Comparison of ENCODE assay signal across 1 cellular context in the genomic region with DNA sequence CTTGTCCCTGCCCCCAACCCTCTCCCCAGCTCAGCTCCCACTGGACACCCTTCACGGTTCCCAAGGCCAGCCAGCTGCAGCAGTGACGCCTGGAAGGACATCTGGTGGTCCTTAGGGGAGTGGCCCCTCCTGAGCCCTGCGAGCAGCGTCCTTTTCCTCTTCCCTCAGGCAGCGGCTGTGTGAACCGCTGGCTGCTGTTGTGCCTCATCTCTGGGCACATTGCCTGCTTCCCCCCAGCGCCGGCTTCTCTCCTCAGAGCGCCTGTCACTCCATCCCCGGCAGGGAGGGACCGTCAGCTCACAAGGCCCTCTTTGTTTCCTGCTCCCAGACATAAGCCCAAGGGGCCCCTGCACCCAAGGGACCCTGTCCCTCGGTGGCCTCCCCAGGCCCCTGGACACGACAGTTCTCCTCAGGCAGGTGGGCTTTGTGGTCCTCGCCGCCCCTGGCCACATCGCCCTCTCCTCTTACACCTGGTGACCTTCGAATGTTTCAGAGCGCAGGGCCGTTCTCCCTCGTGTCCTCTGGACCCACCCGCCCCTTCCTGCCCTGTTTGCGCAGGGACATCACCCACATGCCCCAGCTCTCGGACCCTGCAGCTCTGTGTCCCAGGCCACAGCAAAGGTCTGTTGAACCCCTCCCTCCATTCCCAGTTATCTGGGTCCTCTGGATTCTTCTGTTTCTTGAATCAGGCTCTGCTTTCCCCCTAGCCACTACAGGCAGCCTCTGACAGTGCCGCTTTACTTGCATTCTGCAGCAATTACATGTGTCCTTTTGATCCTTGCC.
TF ChIP-seq lines count a peak whose summit lies in the region.

No MANE protein-coding gene starts in this region.

TF ChIP-seq in HepG2, 621 proteins besides CTCF, POLR2A, EP300 and RAD21 (continued from another document and continues in another):
- TF ChIP-seq, protein P1, sequence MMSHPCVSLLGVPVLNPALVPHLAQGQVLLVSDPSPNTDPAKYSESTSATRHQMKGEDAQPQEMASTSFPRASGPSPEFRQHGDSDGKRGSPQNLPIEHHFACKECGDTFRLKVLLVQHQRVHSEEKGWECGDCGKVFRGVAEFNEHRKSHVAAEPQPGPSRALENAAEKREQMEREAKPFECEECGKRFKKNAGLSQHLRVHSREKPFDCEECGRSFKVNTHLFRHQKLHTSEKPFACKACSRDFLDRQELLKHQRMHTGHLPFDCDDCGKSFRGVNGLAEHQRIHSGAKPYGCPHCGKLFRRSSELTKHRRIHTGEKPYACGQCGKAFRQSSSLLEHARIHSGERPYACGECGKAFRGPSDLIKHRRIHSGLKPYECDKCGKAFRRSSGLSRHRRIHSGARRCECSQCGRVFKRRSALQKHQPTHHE (CRISPR knock-in tag; IDR thresholded peaks at IDR 0.05; ENCODE audit: borderline replicate concordance): no peak
- TF ChIP-seq KDM6A (CRISPR knock-in tag; IDR thresholded peaks at IDR 0.05; ENCODE audit: low read depth) (no peak; the same call in 1 of the 2 replicates), NR2F2 (IDR thresholded peaks at IDR 0.05; ENCODE audit: borderline replicate concordance, low read depth) (no peak; the same call in 1 of the 2 replicates), TBL1XR1 (IDR thresholded peaks at IDR 0.05; ENCODE audit: borderline replicate concordance, low read length, partially characterized antibody) (no peak), SIN3B (IDR thresholded peaks at IDR 0.05; ENCODE audit: low read length) (no peak), ZNF33A (CRISPR knock-in tag; IDR thresholded peaks at IDR 0.05; ENCODE audit: borderline replicate concordance) (no peak), PAF1 (CRISPR knock-in tag; IDR thresholded peaks at IDR 0.05) (no peak; the same call in 1 of the 2 replicates), MYC (CRISPR knock-in tag; IDR thresholded peaks at IDR 0.05; ENCODE audit: borderline replicate concordance) (peak; percentile 80), ZNF891 (CRISPR knock-in tag; IDR thresholded peaks at IDR 0.05) (peak; percentile 71), ZNF296 (CRISPR knock-in tag; conservative IDR thresholded peaks at IDR 0.05) (peak; percentile 98), ZNF335 (CRISPR knock-in tag; IDR thresholded peaks at IDR 0.05) (no peak), MTF2 (CRISPR knock-in tag; IDR thresholded peaks at IDR 0.05; ENCODE audit: borderline replicate concordance) (0 out of 2 replicates have a peak, but pooled peaks have one; percentile 51), ZNF746 (CRISPR knock-in tag; IDR thresholded peaks at IDR 0.05) (peak; percentile 82), WIZ (CRISPR knock-in tag; IDR thresholded peaks at IDR 0.05) (peak; percentile 67; the same call in 1 of the 2 replicates), ZNF724P (CRISPR knock-in tag; IDR thresholded peaks at IDR 0.05; ENCODE audit: borderline replicate concordance) (no peak), HDAC2 (CRISPR knock-in tag; IDR thresholded peaks at IDR 0.05) (peak; percentile 55; the same call in 1 of the 2 replicates), ZNF792 (CRISPR knock-in tag; IDR thresholded peaks at IDR 0.05) (peak; percentile 59; the same call in 1 of the 2 replicates), JARID2 (CRISPR knock-in tag; IDR thresholded peaks at IDR 0.05; ENCODE audit: insufficient replicate concordance) (peak; percentile 26), NFKBIZ (CRISPR knock-in tag; IDR thresholded peaks at IDR 0.05) (no peak), FOXC1 (CRISPR knock-in tag; IDR thresholded peaks at IDR 0.05; ENCODE audit: borderline replicate concordance) (peak; percentile 32), SYNCRIP (IDR thresholded peaks at IDR 0.05; ENCODE audit: insufficient read depth, low read depth, low read length) (no peak), ZNF563 (CRISPR knock-in tag; IDR thresholded peaks at IDR 0.05) (0 out of 2 replicates have a peak, but pooled peaks have one; percentile 19), ZNF607 (CRISPR knock-in tag; IDR thresholded peaks at IDR 0.05; ENCODE audit: borderline replicate concordance) (peak; percentile 82; the same call in 1 of the 2 replicates), ZNF446 (CRISPR knock-in tag; IDR thresholded peaks at IDR 0.05) (0 out of 2 replicates have a peak, but pooled peaks have one; percentile 49), HOXD1 (CRISPR knock-in tag; IDR thresholded peaks at IDR 0.05) (peak; percentile 54; the same call in 1 of the 2 replicates), ZNF674 (CRISPR knock-in tag; IDR thresholded peaks at IDR 0.05; ENCODE audit: low read depth) (no peak), HOXA3 (CRISPR knock-in tag; IDR thresholded peaks at IDR 0.05) (peak; percentile 78)
- TF ChIP-seq, protein P2, sequence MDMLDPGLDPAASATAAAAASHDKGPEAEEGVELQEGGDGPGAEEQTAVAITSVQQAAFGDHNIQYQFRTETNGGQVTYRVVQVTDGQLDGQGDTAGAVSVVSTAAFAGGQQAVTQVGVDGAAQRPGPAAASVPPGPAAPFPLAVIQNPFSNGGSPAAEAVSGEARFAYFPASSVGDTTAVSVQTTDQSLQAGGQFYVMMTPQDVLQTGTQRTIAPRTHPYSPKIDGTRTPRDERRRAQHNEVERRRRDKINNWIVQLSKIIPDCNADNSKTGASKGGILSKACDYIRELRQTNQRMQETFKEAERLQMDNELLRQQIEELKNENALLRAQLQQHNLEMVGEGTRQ (IDR thresholded peaks at IDR 0.05; ENCODE audit: low read depth, low read length): no peak
- TF ChIP-seq, protein P2 (CRISPR knock-in tag; IDR thresholded peaks at IDR 0.05; ENCODE audit: borderline replicate concordance): peak; percentile 26; the same call in 1 of the 2 replicates
- TF ChIP-seq, protein P3, sequence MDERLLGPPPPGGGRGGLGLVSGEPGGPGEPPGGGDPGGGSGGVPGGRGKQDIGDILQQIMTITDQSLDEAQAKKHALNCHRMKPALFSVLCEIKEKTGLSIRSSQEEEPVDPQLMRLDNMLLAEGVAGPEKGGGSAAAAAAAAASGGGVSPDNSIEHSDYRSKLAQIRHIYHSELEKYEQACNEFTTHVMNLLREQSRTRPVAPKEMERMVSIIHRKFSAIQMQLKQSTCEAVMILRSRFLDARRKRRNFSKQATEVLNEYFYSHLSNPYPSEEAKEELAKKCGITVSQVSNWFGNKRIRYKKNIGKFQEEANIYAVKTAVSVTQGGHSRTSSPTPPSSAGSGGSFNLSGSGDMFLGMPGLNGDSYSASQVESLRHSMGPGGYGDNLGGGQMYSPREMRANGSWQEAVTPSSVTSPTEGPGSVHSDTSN (CRISPR knock-in tag; IDR thresholded peaks at IDR 0.05): peak; percentile 72
- TF ChIP-seq, protein P4, sequence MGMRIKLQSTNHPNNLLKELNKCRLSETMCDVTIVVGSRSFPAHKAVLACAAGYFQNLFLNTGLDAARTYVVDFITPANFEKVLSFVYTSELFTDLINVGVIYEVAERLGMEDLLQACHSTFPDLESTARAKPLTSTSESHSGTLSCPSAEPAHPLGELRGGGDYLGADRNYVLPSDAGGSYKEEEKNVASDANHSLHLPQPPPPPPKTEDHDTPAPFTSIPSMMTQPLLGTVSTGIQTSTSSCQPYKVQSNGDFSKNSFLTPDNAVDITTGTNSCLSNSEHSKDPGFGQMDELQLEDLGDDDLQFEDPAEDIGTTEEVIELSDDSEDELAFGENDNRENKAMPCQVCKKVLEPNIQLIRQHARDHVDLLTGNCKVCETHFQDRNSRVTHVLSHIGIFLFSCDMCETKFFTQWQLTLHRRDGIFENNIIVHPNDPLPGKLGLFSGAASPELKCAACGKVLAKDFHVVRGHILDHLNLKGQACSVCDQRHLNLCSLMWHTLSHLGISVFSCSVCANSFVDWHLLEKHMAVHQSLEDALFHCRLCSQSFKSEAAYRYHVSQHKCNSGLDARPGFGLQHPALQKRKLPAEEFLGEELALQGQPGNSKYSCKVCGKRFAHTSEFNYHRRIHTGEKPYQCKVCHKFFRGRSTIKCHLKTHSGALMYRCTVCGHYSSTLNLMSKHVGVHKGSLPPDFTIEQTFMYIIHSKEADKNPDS (CRISPR knock-in tag; IDR thresholded peaks at IDR 0.05): no peak; the same call in 1 of the 2 replicates
- TF ChIP-seq, protein P5, sequence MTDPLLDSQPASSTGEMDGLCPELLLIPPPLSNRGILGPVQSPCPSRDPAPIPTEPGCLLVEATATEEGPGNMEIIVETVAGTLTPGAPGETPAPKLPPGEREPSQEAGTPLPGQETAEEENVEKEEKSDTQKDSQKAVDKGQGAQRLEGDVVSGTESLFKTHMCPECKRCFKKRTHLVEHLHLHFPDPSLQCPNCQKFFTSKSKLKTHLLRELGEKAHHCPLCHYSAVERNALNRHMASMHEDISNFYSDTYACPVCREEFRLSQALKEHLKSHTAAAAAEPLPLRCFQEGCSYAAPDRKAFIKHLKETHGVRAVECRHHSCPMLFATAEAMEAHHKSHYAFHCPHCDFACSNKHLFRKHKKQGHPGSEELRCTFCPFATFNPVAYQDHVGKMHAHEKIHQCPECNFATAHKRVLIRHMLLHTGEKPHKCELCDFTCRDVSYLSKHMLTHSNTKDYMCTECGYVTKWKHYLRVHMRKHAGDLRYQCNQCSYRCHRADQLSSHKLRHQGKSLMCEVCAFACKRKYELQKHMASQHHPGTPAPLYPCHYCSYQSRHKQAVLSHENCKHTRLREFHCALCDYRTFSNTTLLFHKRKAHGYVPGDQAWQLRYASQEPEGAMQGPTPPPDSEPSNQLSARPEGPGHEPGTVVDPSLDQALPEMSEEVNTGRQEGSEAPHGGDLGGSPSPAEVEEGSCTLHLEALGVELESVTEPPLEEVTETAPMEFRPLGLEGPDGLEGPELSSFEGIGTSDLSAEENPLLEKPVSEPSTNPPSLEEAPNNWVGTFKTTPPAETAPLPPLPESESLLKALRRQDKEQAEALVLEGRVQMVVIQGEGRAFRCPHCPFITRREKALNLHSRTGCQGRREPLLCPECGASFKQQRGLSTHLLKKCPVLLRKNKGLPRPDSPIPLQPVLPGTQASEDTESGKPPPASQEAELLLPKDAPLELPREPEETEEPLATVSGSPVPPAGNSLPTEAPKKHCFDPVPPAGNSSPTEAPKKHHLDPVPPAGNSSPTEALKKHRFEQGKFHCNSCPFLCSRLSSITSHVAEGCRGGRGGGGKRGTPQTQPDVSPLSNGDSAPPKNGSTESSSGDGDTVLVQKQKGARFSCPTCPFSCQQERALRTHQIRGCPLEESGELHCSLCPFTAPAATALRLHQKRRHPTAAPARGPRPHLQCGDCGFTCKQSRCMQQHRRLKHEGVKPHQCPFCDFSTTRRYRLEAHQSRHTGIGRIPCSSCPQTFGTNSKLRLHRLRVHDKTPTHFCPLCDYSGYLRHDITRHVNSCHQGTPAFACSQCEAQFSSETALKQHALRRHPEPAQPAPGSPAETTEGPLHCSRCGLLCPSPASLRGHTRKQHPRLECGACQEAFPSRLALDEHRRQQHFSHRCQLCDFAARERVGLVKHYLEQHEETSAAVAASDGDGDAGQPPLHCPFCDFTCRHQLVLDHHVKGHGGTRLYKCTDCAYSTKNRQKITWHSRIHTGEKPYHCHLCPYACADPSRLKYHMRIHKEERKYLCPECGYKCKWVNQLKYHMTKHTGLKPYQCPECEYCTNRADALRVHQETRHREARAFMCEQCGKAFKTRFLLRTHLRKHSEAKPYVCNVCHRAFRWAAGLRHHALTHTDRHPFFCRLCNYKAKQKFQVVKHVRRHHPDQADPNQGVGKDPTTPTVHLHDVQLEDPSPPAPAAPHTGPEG (CRISPR knock-in tag; IDR thresholded peaks at IDR 0.05): peak; percentile 88
- TF ChIP-seq, protein P6, sequence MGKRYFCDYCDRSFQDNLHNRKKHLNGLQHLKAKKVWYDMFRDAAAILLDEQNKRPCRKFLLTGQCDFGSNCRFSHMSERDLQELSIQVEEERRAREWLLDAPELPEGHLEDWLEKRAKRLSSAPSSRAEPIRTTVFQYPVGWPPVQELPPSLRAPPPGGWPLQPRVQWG (CRISPR knock-in tag; IDR thresholded peaks at IDR 0.05; ENCODE audit: borderline replicate concordance, low read depth): no peak
- TF ChIP-seq, protein P7, sequence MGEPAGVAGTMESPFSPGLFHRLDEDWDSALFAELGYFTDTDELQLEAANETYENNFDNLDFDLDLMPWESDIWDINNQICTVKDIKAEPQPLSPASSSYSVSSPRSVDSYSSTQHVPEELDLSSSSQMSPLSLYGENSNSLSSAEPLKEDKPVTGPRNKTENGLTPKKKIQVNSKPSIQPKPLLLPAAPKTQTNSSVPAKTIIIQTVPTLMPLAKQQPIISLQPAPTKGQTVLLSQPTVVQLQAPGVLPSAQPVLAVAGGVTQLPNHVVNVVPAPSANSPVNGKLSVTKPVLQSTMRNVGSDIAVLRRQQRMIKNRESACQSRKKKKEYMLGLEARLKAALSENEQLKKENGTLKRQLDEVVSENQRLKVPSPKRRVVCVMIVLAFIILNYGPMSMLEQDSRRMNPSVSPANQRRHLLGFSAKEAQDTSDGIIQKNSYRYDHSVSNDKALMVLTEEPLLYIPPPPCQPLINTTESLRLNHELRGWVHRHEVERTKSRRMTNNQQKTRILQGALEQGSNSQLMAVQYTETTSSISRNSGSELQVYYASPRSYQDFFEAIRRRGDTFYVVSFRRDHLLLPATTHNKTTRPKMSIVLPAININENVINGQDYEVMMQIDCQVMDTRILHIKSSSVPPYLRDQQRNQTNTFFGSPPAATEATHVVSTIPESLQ (CRISPR knock-in tag; conservative IDR thresholded peaks at IDR 0.05): no peak
- TF ChIP-seq, protein P8, sequence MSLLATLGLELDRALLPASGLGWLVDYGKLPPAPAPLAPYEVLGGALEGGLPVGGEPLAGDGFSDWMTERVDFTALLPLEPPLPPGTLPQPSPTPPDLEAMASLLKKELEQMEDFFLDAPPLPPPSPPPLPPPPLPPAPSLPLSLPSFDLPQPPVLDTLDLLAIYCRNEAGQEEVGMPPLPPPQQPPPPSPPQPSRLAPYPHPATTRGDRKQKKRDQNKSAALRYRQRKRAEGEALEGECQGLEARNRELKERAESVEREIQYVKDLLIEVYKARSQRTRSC (CRISPR knock-in tag; IDR thresholded peaks at IDR 0.05; ENCODE audit: low read depth): no peak
- TF ChIP-seq, protein P9, sequence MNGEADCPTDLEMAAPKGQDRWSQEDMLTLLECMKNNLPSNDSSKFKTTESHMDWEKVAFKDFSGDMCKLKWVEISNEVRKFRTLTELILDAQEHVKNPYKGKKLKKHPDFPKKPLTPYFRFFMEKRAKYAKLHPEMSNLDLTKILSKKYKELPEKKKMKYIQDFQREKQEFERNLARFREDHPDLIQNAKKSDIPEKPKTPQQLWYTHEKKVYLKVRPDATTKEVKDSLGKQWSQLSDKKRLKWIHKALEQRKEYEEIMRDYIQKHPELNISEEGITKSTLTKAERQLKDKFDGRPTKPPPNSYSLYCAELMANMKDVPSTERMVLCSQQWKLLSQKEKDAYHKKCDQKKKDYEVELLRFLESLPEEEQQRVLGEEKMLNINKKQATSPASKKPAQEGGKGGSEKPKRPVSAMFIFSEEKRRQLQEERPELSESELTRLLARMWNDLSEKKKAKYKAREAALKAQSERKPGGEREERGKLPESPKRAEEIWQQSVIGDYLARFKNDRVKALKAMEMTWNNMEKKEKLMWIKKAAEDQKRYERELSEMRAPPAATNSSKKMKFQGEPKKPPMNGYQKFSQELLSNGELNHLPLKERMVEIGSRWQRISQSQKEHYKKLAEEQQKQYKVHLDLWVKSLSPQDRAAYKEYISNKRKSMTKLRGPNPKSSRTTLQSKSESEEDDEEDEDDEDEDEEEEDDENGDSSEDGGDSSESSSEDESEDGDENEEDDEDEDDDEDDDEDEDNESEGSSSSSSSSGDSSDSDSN (CRISPR knock-in tag; IDR thresholded peaks at IDR 0.05): peak; percentile 87
